12 cellular contexts compared by ENCODE assay signal in genomic region chr1:78385744-78386462, GRCh38.
DNase-seq lines count a peak whose midpoint lies in the region; ATAC-seq, FAIRE-seq and TF ChIP-seq lines count a peak whose summit lies in the region.
"Had no signal": no experiment of that assay in that cellular context is flagged by ENCODE, and none has a peak within 500 bp of the region (broad histone marks: within the 10 kb centered on the region; RNA-seq: fewer than 3 reads in every experiment).

No MANE protein-coding gene starts in this region.

- H3K9ac ChIP-seq in kidney (ENCODE audit: low read length in 2 of 2) = no peak overlapping the region

- no peak for DNase-seq in CD4-positive, alpha-beta T cell
- no peak for DNase-seq in kidney
- no peak for DNase-seq in suprapubic skin (ENCODE audit: low spot score in 2 of 2)
- no peak for DNase-seq in NCI-H2171 (lab: John Stamatoyannopoulos, UW)
- DNase-seq: activated T-cell treated with anti-CD3 and anti-CD28 coated beads, Interleukin-2, amount 50 U/mL, for 48 hours; uterus had no signal

- no peaks in the 10 kb centered on the region for H3K9me3 ChIP-seq in CD4-positive, alpha-beta T cell (ENCODE audit: control insufficient read depth, low read length)
- no peaks in the 10 kb centered on the region for H3K9me3 ChIP-seq in kidney (ENCODE audit: control insufficient read depth in 1 of 2, low read length in 2 of 2)
- no peaks in the 10 kb centered on the region for H3K9me3 ChIP-seq in suprapubic skin
- H3K9me3 ChIP-seq: ascending aorta, uterus had no signal

- no peak overlapping the region for H3K4me3 ChIP-seq in kidney (ENCODE audit: low read length in 2 of 2)
- H3K4me3 ChIP-seq in suprapubic skin = no peak overlapping the region
- H3K4me3 ChIP-seq: ascending aorta, uterus had no signal

- no peaks in the 10 kb centered on the region for H3K27me3 Mint-ChIP-seq in CD4-positive, alpha-beta T cell

- 81% methylated on average over 1 of the region's 1 CpG for WGBS in suprapubic skin

- TF ChIP-seq POLR2A in suprapubic skin (IDR thresholded peaks at IDR 0.05) = no peak

- no peak for TF ChIP-seq EP300 in suprapubic skin (IDR thresholded peaks at IDR 0.05)

- TF ChIP-seq CTCF in CD4-positive, alpha-beta T cell (IDR thresholded peaks at IDR 0.05) = no peak
- TF ChIP-seq CTCF in kidney (IDR thresholded peaks at IDR 0.05; ENCODE audit: borderline replicate concordance, extremely low read depth, insufficient read depth) = no peak
- TF ChIP-seq CTCF in suprapubic skin (IDR thresholded peaks at IDR 0.05) = no peak

- intact Hi-C loops in CD4-positive, alpha-beta T cell (cut with DNase I, micrococcal nuclease) = no loop called here
- intact Hi-C loops in kidney (cut with DNase I) = no loop called here

- H3K4me1 ChIP-seq in kidney (ENCODE audit: control insufficient read depth in 1 of 2, insufficient read depth in 1 of 2, low read depth in 1 of 2, low read length in 2 of 2) (no peaks in the 10 kb centered on the region), suprapubic skin (no peaks in the 10 kb centered on the region)
- H3K4me1 ChIP-seq: ascending aorta, uterus had no signal

- CTCF ChIA-PET in CD4-positive, alpha-beta T cell (lab: Charles Lee) = no interaction called here

- ATAC-seq in GM18517 (IDR thresholded peaks at IDR 0.05; ENCODE audit: unreplicated experiment) (peak; percentile 98), GM19467 (IDR thresholded peaks at IDR 0.05; ENCODE audit: unreplicated experiment) (peak; percentile 90), HG02798 (IDR thresholded peaks at IDR 0.05; ENCODE audit: poor library complexity, unreplicated experiment) (peak; percentile 90), HG03378 (IDR thresholded peaks at IDR 0.05; ENCODE audit: unreplicated experiment) (peak; percentile 97)
- no peak for ATAC-seq in CD4-positive, alpha-beta T cell (ENCODE audit: poor library complexity)
- ATAC-seq: activated CD4-positive, CD25-positive, alpha-beta regulatory T cell treated with anti-CD3 and anti-CD28 coated beads, Interleukin-2, amount 50 U/mL, for 24 hours had no signal

- FAIRE-seq in kidney (lab: Jason Lieb, UNC) = no peak

- H3K27me3 ChIP-seq in CD4-positive, alpha-beta T cell (ENCODE audit: control insufficient read depth, insufficient read depth, low read length) = no peaks in the 10 kb centered on the region
- H3K27me3 ChIP-seq in suprapubic skin = no peaks in the 10 kb centered on the region
- H3K27me3 ChIP-seq: ascending aorta, uterus had no signal

- peaks cover 2% of the 10 kb centered on the region for H3K9me3 Mint-ChIP-seq in CD4-positive, alpha-beta T cell

- H3K36me3 ChIP-seq in kidney (ENCODE audit: control insufficient read depth in 1 of 2, insufficient read depth in 2 of 2, low read length in 2 of 2) (no peaks in the 10 kb centered on the region), suprapubic skin (no peaks in the 10 kb centered on the region)
- H3K36me3 ChIP-seq: ascending aorta, uterus had no signal

- no peaks in the 10 kb centered on the region for H3K36me3 Mint-ChIP-seq in CD4-positive, alpha-beta T cell (ENCODE audit: low read depth)

- no peaks in the 10 kb centered on the region for H3K4me1 Mint-ChIP-seq in CD4-positive, alpha-beta T cell (ENCODE audit: low read depth)

- no peak overlapping the region for H3K4me3 Mint-ChIP-seq in CD4-positive, alpha-beta T cell

- POLR2A ChIA-PET in CD4-positive, alpha-beta T cell (lab: Charles Lee) = no interaction called here

- H3K27ac Mint-ChIP-seq in CD4-positive, alpha-beta T cell = no peak overlapping the region

- no peak overlapping the region for H3K27ac ChIP-seq in CD4-positive, alpha-beta T cell (ENCODE audit: low read depth, low read length)
- H3K27ac ChIP-seq in kidney (ENCODE audit: low read depth in 2 of 2, low read length in 2 of 2) (no peak overlapping the region), suprapubic skin (no peak overlapping the region)
- H3K27ac ChIP-seq: ascending aorta had no signal
